In the genomic region with DNA sequence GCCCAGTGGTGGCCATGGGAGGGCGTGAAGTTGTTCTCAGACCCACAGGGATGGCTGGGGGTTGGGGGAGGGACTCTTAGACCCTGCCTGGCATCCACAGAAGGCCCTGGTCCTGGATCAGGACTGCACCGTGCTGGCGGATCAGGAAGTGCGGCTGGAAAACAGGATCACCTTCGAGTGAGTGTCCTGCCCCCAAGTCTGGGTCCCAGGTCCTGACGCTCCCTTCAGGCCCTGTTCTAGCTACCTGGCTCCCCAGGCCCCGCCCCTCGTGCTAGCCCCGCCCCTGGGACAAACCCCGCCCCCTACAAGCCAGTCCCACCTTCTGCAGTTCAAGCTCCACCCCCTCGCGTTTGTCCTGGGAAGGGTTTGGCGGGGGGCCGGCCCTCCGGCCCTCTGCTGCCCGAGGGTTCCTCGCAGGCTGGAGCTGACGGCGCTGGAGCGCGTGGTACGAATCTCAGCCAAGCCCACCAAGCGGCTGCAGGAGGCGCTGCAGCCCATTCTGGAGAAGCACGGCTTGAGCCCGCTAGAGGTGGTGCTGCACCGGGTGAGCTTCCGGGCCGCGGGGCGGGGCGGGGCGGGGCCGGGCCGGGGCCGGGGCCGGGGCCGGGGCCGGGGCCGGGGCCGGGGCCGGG, we compare ENCODE assay signal across 1 cellular context.
A peak's percentile ranks its signal among the peaks of the same experiment; 100 is the strongest.
TF ChIP-seq lines count a peak whose summit lies in the region.

No MANE protein-coding gene starts in this region.

TF ChIP-seq in K562, 482 proteins besides CTCF, POLR2A, EP300 and RAD21 (continued from another document and continues in another):
- TF ChIP-seq, protein P1, sequence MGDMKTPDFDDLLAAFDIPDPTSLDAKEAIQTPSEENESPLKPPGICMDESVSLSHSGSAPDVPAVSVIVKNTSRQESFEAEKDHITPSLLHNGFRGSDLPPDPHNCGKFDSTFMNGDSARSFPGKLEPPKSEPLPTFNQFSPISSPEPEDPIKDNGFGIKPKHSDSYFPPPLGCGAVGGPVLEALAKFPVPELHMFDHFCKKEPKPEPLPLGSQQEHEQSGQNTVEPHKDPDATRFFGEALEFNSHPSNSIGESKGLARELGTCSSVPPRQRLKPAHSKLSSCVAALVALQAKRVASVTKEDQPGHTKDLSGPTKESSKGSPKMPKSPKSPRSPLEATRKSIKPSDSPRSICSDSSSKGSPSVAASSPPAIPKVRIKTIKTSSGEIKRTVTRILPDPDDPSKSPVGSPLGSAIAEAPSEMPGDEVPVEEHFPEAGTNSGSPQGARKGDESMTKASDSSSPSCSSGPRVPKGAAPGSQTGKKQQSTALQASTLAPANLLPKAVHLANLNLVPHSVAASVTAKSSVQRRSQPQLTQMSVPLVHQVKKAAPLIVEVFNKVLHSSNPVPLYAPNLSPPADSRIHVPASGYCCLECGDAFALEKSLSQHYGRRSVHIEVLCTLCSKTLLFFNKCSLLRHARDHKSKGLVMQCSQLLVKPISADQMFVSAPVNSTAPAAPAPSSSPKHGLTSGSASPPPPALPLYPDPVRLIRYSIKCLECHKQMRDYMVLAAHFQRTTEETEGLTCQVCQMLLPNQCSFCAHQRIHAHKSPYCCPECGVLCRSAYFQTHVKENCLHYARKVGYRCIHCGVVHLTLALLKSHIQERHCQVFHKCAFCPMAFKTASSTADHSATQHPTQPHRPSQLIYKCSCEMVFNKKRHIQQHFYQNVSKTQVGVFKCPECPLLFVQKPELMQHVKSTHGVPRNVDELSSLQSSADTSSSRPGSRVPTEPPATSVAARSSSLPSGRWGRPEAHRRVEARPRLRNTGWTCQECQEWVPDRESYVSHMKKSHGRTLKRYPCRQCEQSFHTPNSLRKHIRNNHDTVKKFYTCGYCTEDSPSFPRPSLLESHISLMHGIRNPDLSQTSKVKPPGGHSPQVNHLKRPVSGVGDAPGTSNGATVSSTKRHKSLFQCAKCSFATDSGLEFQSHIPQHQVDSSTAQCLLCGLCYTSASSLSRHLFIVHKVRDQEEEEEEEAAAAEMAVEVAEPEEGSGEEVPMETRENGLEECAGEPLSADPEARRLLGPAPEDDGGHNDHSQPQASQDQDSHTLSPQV (IDR thresholded peaks at IDR 0.05), result 0 out of 2 replicates have a peak, but pooled peaks have one; percentile 37
- TF ChIP-seq TEAD1 (CRISPR knock-in tag; IDR thresholded peaks at IDR 0.05), result 0 out of 4 replicates have a peak, but pooled peaks of 1 of the 2 experiments have one; percentile 37
- no peak for TF ChIP-seq E2F3 (CRISPR knock-in tag; IDR thresholded peaks at IDR 0.05)
- TF ChIP-seq, protein P2, sequence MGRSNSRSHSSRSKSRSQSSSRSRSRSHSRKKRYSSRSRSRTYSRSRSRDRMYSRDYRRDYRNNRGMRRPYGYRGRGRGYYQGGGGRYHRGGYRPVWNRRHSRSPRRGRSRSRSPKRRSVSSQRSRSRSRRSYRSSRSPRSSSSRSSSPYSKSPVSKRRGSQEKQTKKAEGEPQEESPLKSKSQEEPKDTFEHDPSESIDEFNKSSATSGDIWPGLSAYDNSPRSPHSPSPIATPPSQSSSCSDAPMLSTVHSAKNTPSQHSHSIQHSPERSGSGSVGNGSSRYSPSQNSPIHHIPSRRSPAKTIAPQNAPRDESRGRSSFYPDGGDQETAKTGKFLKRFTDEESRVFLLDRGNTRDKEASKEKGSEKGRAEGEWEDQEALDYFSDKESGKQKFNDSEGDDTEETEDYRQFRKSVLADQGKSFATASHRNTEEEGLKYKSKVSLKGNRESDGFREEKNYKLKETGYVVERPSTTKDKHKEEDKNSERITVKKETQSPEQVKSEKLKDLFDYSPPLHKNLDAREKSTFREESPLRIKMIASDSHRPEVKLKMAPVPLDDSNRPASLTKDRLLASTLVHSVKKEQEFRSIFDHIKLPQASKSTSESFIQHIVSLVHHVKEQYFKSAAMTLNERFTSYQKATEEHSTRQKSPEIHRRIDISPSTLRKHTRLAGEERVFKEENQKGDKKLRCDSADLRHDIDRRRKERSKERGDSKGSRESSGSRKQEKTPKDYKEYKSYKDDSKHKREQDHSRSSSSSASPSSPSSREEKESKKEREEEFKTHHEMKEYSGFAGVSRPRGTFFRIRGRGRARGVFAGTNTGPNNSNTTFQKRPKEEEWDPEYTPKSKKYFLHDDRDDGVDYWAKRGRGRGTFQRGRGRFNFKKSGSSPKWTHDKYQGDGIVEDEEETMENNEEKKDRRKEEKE (IDR thresholded peaks at IDR 0.05; ENCODE audit: borderline replicate concordance in 1 of 2, control insufficient read depth in 1 of 2, low read depth in 2 of 2, low read length in 1 of 2), result peak in 1 of 2 experiments; percentile 69; a peak in 1 of 4 replicates
- no peak for TF ChIP-seq PPARD (CRISPR knock-in tag; IDR thresholded peaks at IDR 0.05)
- TF ChIP-seq ZNF274 (IDR thresholded peaks at IDR 0.05; ENCODE audit: borderline replicate concordance, low read depth, low read length), result no peak
- TF ChIP-seq FOXJ2 (tag; IDR thresholded peaks at IDR 0.05), result no peak
- TF ChIP-seq RBM34 (IDR thresholded peaks at IDR 0.05; ENCODE audit: borderline replicate concordance, insufficient read depth, low read length), result no peak
- peak in 1 of 2 experiments; percentile 90; a peak in 1 of 3 replicates for TF ChIP-seq CBX3 (IDR thresholded peaks at IDR 0.05; ENCODE audit: borderline replicate concordance in 1 of 2, low read length in 2 of 2)
- no peak for TF ChIP-seq PRMT5 (CRISPR knock-in tag; IDR thresholded peaks at IDR 0.05)
- no peak for TF ChIP-seq STAT5B (CRISPR knock-in tag; IDR thresholded peaks at IDR 0.05)
- TF ChIP-seq YBX1 (IDR thresholded peaks at IDR 0.05), result no peak
- TF ChIP-seq KLF10 (CRISPR knock-in tag; IDR thresholded peaks at IDR 0.05), result no peak
- TF ChIP-seq MAX (CRISPR knock-in tag; IDR thresholded peaks at IDR 0.05), result peak; percentile 93
- TF ChIP-seq, protein P3, sequence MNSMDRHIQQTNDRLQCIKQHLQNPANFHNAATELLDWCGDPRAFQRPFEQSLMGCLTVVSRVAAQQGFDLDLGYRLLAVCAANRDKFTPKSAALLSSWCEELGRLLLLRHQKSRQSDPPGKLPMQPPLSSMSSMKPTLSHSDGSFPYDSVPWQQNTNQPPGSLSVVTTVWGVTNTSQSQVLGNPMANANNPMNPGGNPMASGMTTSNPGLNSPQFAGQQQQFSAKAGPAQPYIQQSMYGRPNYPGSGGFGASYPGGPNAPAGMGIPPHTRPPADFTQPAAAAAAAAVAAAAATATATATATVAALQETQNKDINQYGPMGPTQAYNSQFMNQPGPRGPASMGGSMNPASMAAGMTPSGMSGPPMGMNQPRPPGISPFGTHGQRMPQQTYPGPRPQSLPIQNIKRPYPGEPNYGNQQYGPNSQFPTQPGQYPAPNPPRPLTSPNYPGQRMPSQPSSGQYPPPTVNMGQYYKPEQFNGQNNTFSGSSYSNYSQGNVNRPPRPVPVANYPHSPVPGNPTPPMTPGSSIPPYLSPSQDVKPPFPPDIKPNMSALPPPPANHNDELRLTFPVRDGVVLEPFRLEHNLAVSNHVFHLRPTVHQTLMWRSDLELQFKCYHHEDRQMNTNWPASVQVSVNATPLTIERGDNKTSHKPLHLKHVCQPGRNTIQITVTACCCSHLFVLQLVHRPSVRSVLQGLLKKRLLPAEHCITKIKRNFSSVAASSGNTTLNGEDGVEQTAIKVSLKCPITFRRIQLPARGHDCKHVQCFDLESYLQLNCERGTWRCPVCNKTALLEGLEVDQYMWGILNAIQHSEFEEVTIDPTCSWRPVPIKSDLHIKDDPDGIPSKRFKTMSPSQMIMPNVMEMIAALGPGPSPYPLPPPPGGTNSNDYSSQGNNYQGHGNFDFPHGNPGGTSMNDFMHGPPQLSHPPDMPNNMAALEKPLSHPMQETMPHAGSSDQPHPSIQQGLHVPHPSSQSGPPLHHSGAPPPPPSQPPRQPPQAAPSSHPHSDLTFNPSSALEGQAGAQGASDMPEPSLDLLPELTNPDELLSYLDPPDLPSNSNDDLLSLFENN (IDR thresholded peaks at IDR 0.05; ENCODE audit: low read depth in 2 of 2, low read length in 2 of 2), result no peak
- TF ChIP-seq POLR2G (IDR thresholded peaks at IDR 0.05; ENCODE audit: low read depth, low read length), result peak; percentile 60
- TF ChIP-seq ZNF134 (CRISPR knock-in tag; conservative IDR thresholded peaks at IDR 0.05), result no peak
- no peak for TF ChIP-seq ATF2 (CRISPR knock-in tag; IDR thresholded peaks at IDR 0.05)
- TF ChIP-seq ZNF212 (CRISPR knock-in tag; IDR thresholded peaks at IDR 0.05), result no peak
- no peak for TF ChIP-seq TGIF2 (CRISPR knock-in tag; IDR thresholded peaks at IDR 0.05)
- TF ChIP-seq ZBTB1 (CRISPR knock-in tag; IDR thresholded peaks at IDR 0.05; ENCODE audit: borderline replicate concordance, low read depth), result no peak
- TF ChIP-seq BRD9 (IDR thresholded peaks at IDR 0.05; ENCODE audit: low read depth, partially characterized antibody), result no peak
- no peak for TF ChIP-seq NELFE (IDR thresholded peaks at IDR 0.05; ENCODE audit: insufficient read depth, insufficient read length)
- no peak for TF ChIP-seq ZNF830 (CRISPR knock-in tag; IDR thresholded peaks at IDR 0.05)
- TF ChIP-seq TAF7 (tag; IDR thresholded peaks at IDR 0.05), result no peak
- TF ChIP-seq ZNF197 (CRISPR knock-in tag; IDR thresholded peaks at IDR 0.05; ENCODE audit: low read depth), result no peak
- 0 out of 2 replicates have a peak, but pooled peaks have one; percentile 10 for TF ChIP-seq ARID1B (IDR thresholded peaks at IDR 0.05)
- TF ChIP-seq FOXA1 (IDR thresholded peaks at IDR 0.05; ENCODE audit: borderline replicate concordance), result no peak
- TF ChIP-seq, protein P4, sequence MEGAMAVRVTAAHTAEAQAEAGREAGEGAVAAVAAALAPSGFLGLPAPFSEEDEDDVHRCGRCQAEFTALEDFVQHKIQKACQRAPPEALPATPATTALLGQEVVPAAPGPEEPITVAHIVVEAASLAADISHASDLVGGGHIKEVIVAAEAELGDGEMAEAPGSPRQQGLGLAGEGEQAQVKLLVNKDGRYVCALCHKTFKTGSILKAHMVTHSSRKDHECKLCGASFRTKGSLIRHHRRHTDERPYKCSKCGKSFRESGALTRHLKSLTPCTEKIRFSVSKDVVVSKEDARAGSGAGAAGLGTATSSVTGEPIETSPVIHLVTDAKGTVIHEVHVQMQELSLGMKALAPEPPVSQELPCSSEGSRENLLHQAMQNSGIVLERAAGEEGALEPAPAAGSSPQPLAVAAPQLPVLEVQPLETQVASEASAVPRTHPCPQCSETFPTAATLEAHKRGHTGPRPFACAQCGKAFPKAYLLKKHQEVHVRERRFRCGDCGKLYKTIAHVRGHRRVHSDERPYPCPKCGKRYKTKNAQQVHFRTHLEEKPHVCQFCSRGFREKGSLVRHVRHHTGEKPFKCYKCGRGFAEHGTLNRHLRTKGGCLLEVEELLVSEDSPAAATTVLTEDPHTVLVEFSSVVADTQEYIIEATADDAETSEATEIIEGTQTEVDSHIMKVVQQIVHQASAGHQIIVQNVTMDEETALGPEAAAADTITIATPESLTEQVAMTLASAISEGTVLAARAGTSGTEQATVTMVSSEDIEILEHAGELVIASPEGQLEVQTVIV (CRISPR knock-in tag; IDR thresholded peaks at IDR 0.05; ENCODE audit: borderline replicate concordance), result no peak
- TF ChIP-seq, protein P5, sequence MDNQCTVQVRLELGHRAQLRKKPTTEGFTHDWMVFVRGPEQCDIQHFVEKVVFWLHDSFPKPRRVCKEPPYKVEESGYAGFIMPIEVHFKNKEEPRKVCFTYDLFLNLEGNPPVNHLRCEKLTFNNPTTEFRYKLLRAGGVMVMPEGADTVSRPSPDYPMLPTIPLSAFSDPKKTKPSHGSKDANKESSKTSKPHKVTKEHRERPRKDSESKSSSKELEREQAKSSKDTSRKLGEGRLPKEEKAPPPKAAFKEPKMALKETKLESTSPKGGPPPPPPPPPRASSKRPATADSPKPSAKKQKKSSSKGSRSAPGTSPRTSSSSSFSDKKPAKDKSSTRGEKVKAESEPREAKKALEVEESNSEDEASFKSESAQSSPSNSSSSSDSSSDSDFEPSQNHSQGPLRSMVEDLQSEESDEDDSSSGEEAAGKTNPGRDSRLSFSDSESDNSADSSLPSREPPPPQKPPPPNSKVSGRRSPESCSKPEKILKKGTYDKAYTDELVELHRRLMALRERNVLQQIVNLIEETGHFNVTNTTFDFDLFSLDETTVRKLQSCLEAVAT (IDR thresholded peaks at IDR 0.05), result no peak
- TF ChIP-seq ZNF668 (CRISPR knock-in tag; IDR thresholded peaks at IDR 0.05), result no peak
- TF ChIP-seq, protein P6, sequence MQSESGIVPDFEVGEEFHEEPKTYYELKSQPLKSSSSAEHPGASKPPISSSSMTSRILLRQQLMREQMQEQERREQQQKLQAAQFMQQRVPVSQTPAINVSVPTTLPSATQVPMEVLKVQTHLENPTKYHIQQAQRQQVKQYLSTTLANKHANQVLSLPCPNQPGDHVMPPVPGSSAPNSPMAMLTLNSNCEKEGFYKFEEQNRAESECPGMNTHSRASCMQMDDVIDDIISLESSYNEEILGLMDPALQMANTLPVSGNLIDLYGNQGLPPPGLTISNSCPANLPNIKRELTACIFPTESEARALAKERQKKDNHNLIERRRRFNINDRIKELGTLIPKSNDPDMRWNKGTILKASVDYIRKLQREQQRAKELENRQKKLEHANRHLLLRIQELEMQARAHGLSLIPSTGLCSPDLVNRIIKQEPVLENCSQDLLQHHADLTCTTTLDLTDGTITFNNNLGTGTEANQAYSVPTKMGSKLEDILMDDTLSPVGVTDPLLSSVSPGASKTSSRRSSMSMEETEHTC (IDR thresholded peaks at IDR 0.05), result peak; percentile 64
- no peak for TF ChIP-seq ATF7 (IDR thresholded peaks at IDR 0.05)
- TF ChIP-seq HLTF (IDR thresholded peaks at IDR 0.05), result no peak
- TF ChIP-seq ETV5 (CRISPR knock-in tag; IDR thresholded peaks at IDR 0.05; ENCODE audit: low read depth), result peak; percentile 64; the same call in 1 of the 2 replicates
